Comparison of ENCODE assay signal across 1 cellular context in genomic region chr2:43522177-43522576, GRCh38.
TF ChIP-seq lines count a peak whose summit lies in the region.

No MANE protein-coding gene starts in this region.

TF ChIP-seq in SK-N-SH, 30 proteins besides CTCF, POLR2A, EP300 and RAD21 (continued from another document):
- TF ChIP-seq USF1 (IDR thresholded peaks at IDR 0.05; ENCODE audit: borderline replicate concordance, low read depth), result no peak
- peak; percentile 38; the same call in 1 of the 2 replicates for TF ChIP-seq TEAD4 (IDR thresholded peaks at IDR 0.05; ENCODE audit: borderline replicate concordance, insufficient read depth)
- TF ChIP-seq REST (IDR thresholded peaks at IDR 0.05; ENCODE audit: low read depth, low read length), result no peak
- TF ChIP-seq YY1 (IDR thresholded peaks at IDR 0.05; ENCODE audit: low read depth), result no peak
- TF ChIP-seq GATA2 (CRISPR knock-in tag; IDR thresholded peaks at IDR 0.05), result peak; percentile 94
- TF ChIP-seq TCF12 (IDR thresholded peaks at IDR 0.05), result peak; percentile 26; the same call in 1 of the 2 replicates
